10 cellular contexts compared by ENCODE assay signal in genomic region chr1:31101147-31101502, GRCh38. TPM values are rescaled to one million over a fixed set of nuclear protein-coding genes. Genes with fewer than 3 reads are reported as not detected.
DNase-seq lines count a peak whose midpoint lies in the region; ATAC-seq, FAIRE-seq and TF ChIP-seq lines count a peak whose summit lies in the region.
"Had no signal": no experiment of that assay in that cellular context is flagged by ENCODE, and none has a peak within 500 bp of the region (broad histone marks: within the 10 kb centered on the region; RNA-seq: fewer than 3 reads in every experiment).

No MANE protein-coding gene starts in this region.

- H3K27ac ChIP-seq in A549 (peak overlapping the region in 1 of 2 experiments; percentile 30; a peak in 3 of 6 replicates), substantia nigra (ENCODE audit: low read depth, low read length, poor library complexity, severe bottlenecking) (no peak overlapping the region), dorsolateral prefrontal cortex (peak overlapping the region in 1 of 59 donors; percentile 33)

- intact Hi-C loops in dorsolateral prefrontal cortex (cut with DNase I): no loop called here

- CTCF ChIA-PET in A549 (lab: Yijun Ruan, JAX): interaction anchor here (0.6 to 0.7 kb wide), 2 partner anchors 63 to 275 kb away, joined by 3 read pairs; no protein-coding TSS in a partner anchor

- 78% methylated on average over 4 of the region's 4 CpGs for WGBS in A549 (ENCODE audit: missing lambda C conversion rate)

- H3K4me1 ChIP-seq in A549: peaks cover 23% of the 10 kb centered on the region

- POLR2A ChIA-PET in A549 (lab: Yijun Ruan, JAX): no interaction called here

- TF ChIP-seq RAD21 in A549 (conservative IDR thresholded peaks at IDR 0.05 in 1 of 2, IDR thresholded peaks at IDR 0.05 in 1 of 2): no peak

- H3K4me2 ChIP-seq in A549: 0 out of 3 replicates have a peak overlapping the region, but pooled peaks have one; percentile 8

- H3K36me3 ChIP-seq in H7 (replicated peaks; ENCODE audit: control insufficient read depth, insufficient read depth, low read length): no peaks in the 10 kb centered on the region

- H3K27me3 ChIP-seq in H7 (ENCODE audit: control insufficient read depth, insufficient read depth, low read length): no peaks in the 10 kb centered on the region
- H3K27me3 ChIP-seq in dorsolateral prefrontal cortex: no peaks in the 10 kb centered on the region

- no peak for TF ChIP-seq EP300 in A549 (IDR thresholded peaks at IDR 0.05)

- no peaks in the 10 kb centered on the region for H3K9me3 ChIP-seq in A549

- H3K4me3 ChIP-seq in A549 (no peak overlapping the region), astrocyte of the spinal cord (ENCODE audit: low read depth, low read length) (no peak overlapping the region), H7 (ENCODE audit: insufficient read depth, low read depth, low read length) (no peak overlapping the region), dorsolateral prefrontal cortex (no peak overlapping the region)

- in situ Hi-C loops in astrocyte of the spinal cord (cut with HindIII; ENCODE audit: low sequenced_read_pairs): no loop called here

- TF ChIP-seq CTCF in A549 (IDR thresholded peaks at IDR 0.05) (no peak), astrocyte of the spinal cord (IDR thresholded peaks at IDR 0.05; ENCODE audit: low read depth, low read length) (no peak), dorsolateral prefrontal cortex (IDR thresholded peaks at IDR 0.05 in 54 of 56, conservative IDR thresholded peaks at IDR 0.05 in 2 of 56; ENCODE audit: low read depth in 1 of 56, partially characterized antibody in 56 of 56) (no peak)

- no peak for DNase-seq in A549 (ENCODE audit: low read depth in 1 of 2, low spot score in 1 of 2)
- DNase-seq in LHCN-M2 (ENCODE audit: low read depth): peak; percentile 74
- peak; percentile 62 for DNase-seq in astrocyte of the spinal cord (ENCODE audit: low read depth, low spot score)
- DNase-seq in kidney tubule cell (ENCODE audit: low spot score): peak; percentile 47
- no peak for DNase-seq in H7
- no peak for DNase-seq in substantia nigra (lab: John Stamatoyannopoulos, UW)
- DNase-seq in T-helper 1 cell: no peak
- no peak for DNase-seq in dorsolateral prefrontal cortex

- no peak for FAIRE-seq in A549 (lab: Jason Lieb, UNC)
- FAIRE-seq: endometrium, GM18507 had no signal

- ATAC-seq in A549: peak; percentile 30 to 46; a peak in 3 of 6 replicates

- TF ChIP-seq POLR2A in A549 (IDR thresholded peaks at IDR 0.05; ENCODE audit: low read length): no peak

TF ChIP-seq in A549, 52 proteins besides CTCF, POLR2A, EP300 and RAD21:
- no peak for TF ChIP-seq KDM5A (IDR thresholded peaks at IDR 0.05)

RNA-seq across cellular contexts. Expression of gene PUM1, which starts 35.6 kb away (rescaled TPM):
- polyA plus RNA-seq in A549 (2011; rRNA removed): 55.3 and 64.0 TPM in 2 replicates
- polyA plus RNA-seq in A549 (2012; cell fraction: cytosol; rRNA removed): 57.3 and 66.3 TPM in 2 replicates
- polyA plus RNA-seq in A549 (2012; cell fraction: nucleus; rRNA removed): 67.7 and 77.6 TPM in 2 replicates
- polyA plus RNA-seq in A549 (2017; fragmentation: RNase III; extraction: RNeasy Plus Mini Kit Qiagen cat#74134 plus additional on column Dnase treatment): 27.5 to 30.2 TPM (median 29.1 TPM) in 3 replicates
- 207 and 234 TPM in 2 replicates for polyA minus RNA-seq in A549 (2011; rRNA and poly(A)+ RNA removed)
- 40.8 and 50.3 TPM in 2 replicates for total RNA-seq in LHCN-M2 (2014; rRNA removed)
- 30.3 TPM for polyA plus RNA-seq in LHCN-M2 (2012)
- 105 and 115 TPM in 2 replicates for total RNA-seq in H7 (2014; rRNA removed; shearing (Covaris generic))
- total RNA-seq in dorsolateral prefrontal cortex: 100 to 1,000 TPM in 119 of 120 experiments, 10 to 100 TPM in 1; 99.6 to 180 (median 142) TPM

Comparison
In these comparisons a context has a peak if more than half of its experiments do, and no peak if none do; other contexts are left out.
1. DNase-seq: peak in LHCN-M2 (single experiment), astrocyte of the spinal cord (single experiment) and kidney tubule cell (single experiment); none in A549 (0 of 2), H7 (single experiment), substantia nigra (0 of 49), T-helper 1 cell (0 of 5) and dorsolateral prefrontal cortex (0 of 10).